ENCODE assay signal across 18 cellular contexts in genomic region chr5:87361031-87361443, GRCh38. TPM values are rescaled to one million over a fixed set of nuclear protein-coding genes. Genes with fewer than 3 reads are reported as not detected.
A peak's percentile ranks its signal among the peaks of the same experiment; 100 is the strongest.
DNase-seq lines count a peak whose midpoint lies in the region; ATAC-seq and TF ChIP-seq lines count a peak whose summit lies in the region.
"Had no signal": no experiment of that assay in that cellular context is flagged by ENCODE, and none has a peak within 500 bp of the region (broad histone marks: within the 10 kb centered on the region; RNA-seq: fewer than 3 reads in every experiment).

No MANE protein-coding gene starts in this region.

- no peaks in the 10 kb centered on the region for H3K4me1 ChIP-seq in smooth muscle cell (ENCODE audit: low read depth)
- H3K4me1 ChIP-seq: esophagus squamous epithelium had no signal

- ATAC-seq in T-helper 17 cell: no peak
- ATAC-seq in GM18861 (IDR thresholded peaks at IDR 0.05; ENCODE audit: unreplicated experiment): no peak
- ATAC-seq: activated T-helper 17 cell treated with anti-CD3 and anti-CD28 coated beads, Interleukin-2, amount 50 U/mL, for 72 hours; PC-3 had no signal

- H3K4me3 Mint-ChIP-seq in T-helper 17 cell: no peak overlapping the region
- H3K4me3 Mint-ChIP-seq: activated CD4-positive, alpha-beta memory T cell treated with anti-CD3 and anti-CD28 coated beads, Interleukin-2, amount 10 ng/mL, durations not matched to agents 7 days and 5 days; activated T-helper 17 cell treated with anti-CD3 and anti-CD28 coated beads, Interleukin-2, amount 50 U/mL, for 72 hours; dendritic cell treated with granulocyte-macrophage colony-stimulating factor and Interleukin-4, amounts not matched to agents 40 ng/mL and 50 ng/mL, for 4 days; stimulated activated naive CD8-positive, alpha-beta T cell treated with anti-CD3 and anti-CD28 coated beads, Interleukin-15, Interleukin-2, amounts not matched to agents 100 ng/mL and 50 ng/mL, for 24 hours had no signal

- peak; percentile 57 for DNase-seq in GM04504 (ENCODE audit: low read depth)
- DNase-seq in T-helper 17 cell: no peak
- peak; percentile 87 for DNase-seq in fibroblast of villous mesenchyme (ENCODE audit: low read depth)
- DNase-seq in smooth muscle cell (lab: John Stamatoyannopoulos, UW; ENCODE audit: unreplicated experiment): no peak
- no peak for DNase-seq in effector CD4-positive, alpha-beta T cell
- no peak for DNase-seq in NCI-H1417 (lab: John Stamatoyannopoulos, UW)
- DNase-seq: activated CD4-positive, alpha-beta memory T cell treated with anti-CD3 and anti-CD28 coated beads, Interleukin-2, amount 10 ng/mL, durations not matched to agents 7 days and 5 days; amygdala; esophagus squamous epithelium; GF-D8; NCI-H187 treated with DMSO at 0.1 percent for 48 hours; PC-3; small intestine had no signal

- H3K9me3 ChIP-seq in T-helper 17 cell (ENCODE audit: control insufficient read depth, low read length, poor library complexity, severe bottlenecking): no peaks in the 10 kb centered on the region
- H3K9me3 ChIP-seq in smooth muscle cell (replicated peaks; ENCODE audit: low read depth): no peaks in the 10 kb centered on the region
- H3K9me3 ChIP-seq: esophagus squamous epithelium had no signal

- no peaks in the 10 kb centered on the region for H3K79me2 ChIP-seq in smooth muscle cell (ENCODE audit: low read depth)

- H3K9ac ChIP-seq in smooth muscle cell (ENCODE audit: low read depth): no peak overlapping the region

- H3K4me3 ChIP-seq in fibroblast of villous mesenchyme (ENCODE audit: low read depth, low read length) (no peak overlapping the region), smooth muscle cell (no peak overlapping the region)
- H3K4me3 ChIP-seq: esophagus squamous epithelium, lung had no signal

- H4K20me1 ChIP-seq in smooth muscle cell (ENCODE audit: low read depth): peaks cover 10% of the 10 kb centered on the region

- peaks cover 7% of the 10 kb centered on the region for H3K36me3 Mint-ChIP-seq in T-helper 17 cell (ENCODE audit: low read depth)

- H3K27me3 Mint-ChIP-seq in T-helper 17 cell: no peaks in the 10 kb centered on the region
- H3K27me3 Mint-ChIP-seq: activated CD4-positive, alpha-beta memory T cell treated with anti-CD3 and anti-CD28 coated beads, Interleukin-2, amount 10 ng/mL, durations not matched to agents 7 days and 5 days; activated T-helper 17 cell treated with anti-CD3 and anti-CD28 coated beads, Interleukin-2, amount 50 U/mL, for 72 hours; dendritic cell treated with granulocyte-macrophage colony-stimulating factor and Interleukin-4, amounts not matched to agents 40 ng/mL and 50 ng/mL, for 4 days; stimulated activated naive CD8-positive, alpha-beta T cell treated with anti-CD3 and anti-CD28 coated beads, Interleukin-15, Interleukin-2, amounts not matched to agents 100 ng/mL and 50 ng/mL, for 24 hours had no signal

- peaks cover 13% of the 10 kb centered on the region for H3K4me1 Mint-ChIP-seq in T-helper 17 cell

- peaks cover 24% of the 10 kb centered on the region for H3K36me3 ChIP-seq in smooth muscle cell (ENCODE audit: low read depth)

- H3K27ac Mint-ChIP-seq in T-helper 17 cell: peak overlapping the region; percentile 14
- H3K27ac Mint-ChIP-seq: activated CD4-positive, alpha-beta memory T cell treated with anti-CD3 and anti-CD28 coated beads, Interleukin-2, amount 10 ng/mL, durations not matched to agents 7 days and 5 days; activated T-helper 17 cell treated with anti-CD3 and anti-CD28 coated beads, Interleukin-2, amount 50 U/mL, for 72 hours; dendritic cell treated with granulocyte-macrophage colony-stimulating factor and Interleukin-4, amounts not matched to agents 40 ng/mL and 50 ng/mL, for 4 days; stimulated activated naive CD8-positive, alpha-beta T cell treated with anti-CD3 and anti-CD28 coated beads, Interleukin-15, Interleukin-2, amounts not matched to agents 100 ng/mL and 50 ng/mL, for 24 hours had no signal

- no peaks in the 10 kb centered on the region for H3K27me3 ChIP-seq in smooth muscle cell (ENCODE audit: low read depth)
- H3K27me3 ChIP-seq: esophagus squamous epithelium had no signal

- H2AFZ ChIP-seq in smooth muscle cell (ENCODE audit: low read depth): no peak overlapping the region

- H3K4me2 ChIP-seq in smooth muscle cell: peak overlapping the region; percentile 37

- TF ChIP-seq CTCF in fibroblast of villous mesenchyme (IDR thresholded peaks at IDR 0.05; ENCODE audit: insufficient read depth, low read depth, low read length) (no peak), smooth muscle cell (IDR thresholded peaks at IDR 0.05; ENCODE audit: borderline replicate concordance, insufficient read depth, poor library complexity, severe bottlenecking) (no peak)

- 45% methylated on average over 2 of the region's 2 CpGs for WGBS in smooth muscle cell (ENCODE audit: low lambda C conversion rate)

- H3K27ac ChIP-seq in smooth muscle cell (ENCODE audit: low read depth): peak overlapping the region; percentile 57
- H3K27ac ChIP-seq: esophagus squamous epithelium had no signal

- H3F3A ChIP-seq in smooth muscle cell (ENCODE audit: low read depth): peaks cover 11% of the 10 kb centered on the region

RNA-seq across cellular contexts. Expression of gene CCNH, which starts 51.7 kb away (rescaled TPM):
- total RNA-seq in T-helper 17 cell (100 to 1,000 TPM; 294 to 337 TPM), fibroblast of villous mesenchyme (58.3 and 60.9 TPM in 2 replicates), smooth muscle cell (96.7 and 97.0 TPM in 2 replicates)
- polyA plus RNA-seq in smooth muscle cell: 33.2 and 36.8 TPM in 2 replicates

Comparison
In these comparisons a context has a peak if more than half of its experiments do, and no peak if none do; other contexts are left out.
1. DNase-seq: peak in GM04504 (single experiment) and fibroblast of villous mesenchyme (single experiment); none in T-helper 17 cell (0 of 3), smooth muscle cell (single experiment), effector CD4-positive, alpha-beta T cell (single experiment) and NCI-H1417 (0 of 3).